12 cellular contexts compared by ENCODE assay signal in the genomic region with DNA sequence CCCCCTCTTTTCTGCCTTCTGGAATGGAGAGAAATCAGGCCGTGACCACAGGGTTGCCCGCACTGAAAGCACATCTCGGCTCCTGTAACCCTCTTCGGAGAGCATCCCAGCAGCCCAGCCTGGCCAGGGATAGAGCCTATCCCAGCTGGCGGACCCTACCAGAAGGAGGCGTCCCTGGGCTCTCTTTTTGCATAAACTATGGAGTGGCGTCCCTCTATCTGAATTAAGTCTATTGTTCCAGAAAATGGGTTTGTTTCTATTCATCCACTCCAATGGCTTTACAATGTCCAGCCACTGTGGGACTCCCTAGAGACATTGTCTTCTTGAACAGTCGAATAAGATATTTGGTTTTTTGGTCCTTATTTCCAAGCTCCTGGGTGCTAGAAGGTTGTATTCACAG. TPM values are rescaled to one million over a fixed set of nuclear protein-coding genes. Genes with fewer than 3 reads are reported as not detected.
DNase-seq lines count a peak whose midpoint lies in the region; ATAC-seq and TF ChIP-seq lines count a peak whose summit lies in the region.
"Had no signal": no experiment of that assay in that cellular context is flagged by ENCODE, and none has a peak within 500 bp of the region (broad histone marks: within the 10 kb centered on the region; RNA-seq: fewer than 3 reads in every experiment).

No MANE protein-coding gene starts in this region.

- no peaks in the 10 kb centered on the region for H3K36me3 Mint-ChIP-seq in CD8-positive, alpha-beta memory T cell

- ATAC-seq in HG03108 (IDR thresholded peaks at IDR 0.05; ENCODE audit: unreplicated experiment) (no peak), HG03378 (IDR thresholded peaks at IDR 0.05; ENCODE audit: unreplicated experiment) (no peak), HG02642 (IDR thresholded peaks at IDR 0.05; ENCODE audit: poor library complexity, unreplicated experiment) (no peak)
- ATAC-seq: GM12878 had no signal

- H3K27me3 ChIP-seq in CD8-positive, alpha-beta memory T cell (ENCODE audit: insufficient read depth, low read length, poor library complexity, severe bottlenecking): peaks cover 6% of the 10 kb centered on the region
- H3K27me3 ChIP-seq in MM.1S (replicated peaks; ENCODE audit: insufficient read depth, low read length): no peaks in the 10 kb centered on the region
- H3K27me3 ChIP-seq in neuron (ENCODE audit: insufficient read depth, low read length): no peaks in the 10 kb centered on the region

- H2AFZ ChIP-seq in MM.1S (ENCODE audit: low read length): no peak overlapping the region
- no peak overlapping the region for H2AFZ ChIP-seq in neuron (ENCODE audit: low read depth, low read length)

- peaks cover 39 to 59% of the 10 kb centered on the region in 2 donors for H3K27me3 Mint-ChIP-seq in CD8-positive, alpha-beta memory T cell

- peak overlapping the region; percentile 62; the same call in 1 of the 2 replicates for H3K4me2 ChIP-seq in MM.1S (ENCODE audit: low read depth, low read length)

- no peak overlapping the region for H3K27ac ChIP-seq in CD8-positive, alpha-beta memory T cell (ENCODE audit: low read depth, low read length)
- no peak overlapping the region for H3K27ac ChIP-seq in MM.1S (ENCODE audit: low read length)
- H3K27ac ChIP-seq: SK-N-MC had no signal

- peak overlapping the region; percentile 28; the same call in 1 of the 2 replicates for H3K9ac ChIP-seq in MM.1S (ENCODE audit: low read length)

- H3K9me3 ChIP-seq in CD8-positive, alpha-beta memory T cell (ENCODE audit: low read length): no peaks in the 10 kb centered on the region
- H3K9me3 ChIP-seq in MM.1S (replicated peaks; ENCODE audit: insufficient read depth, low read length): no peaks in the 10 kb centered on the region
- no peaks in the 10 kb centered on the region for H3K9me3 ChIP-seq in neuron (ENCODE audit: low read length)

- TF ChIP-seq CTCF in MM.1S (IDR thresholded peaks at IDR 0.05; ENCODE audit: low read length) (no peak), fibroblast of pulmonary artery (IDR thresholded peaks at IDR 0.05; ENCODE audit: low read length, missing control alignments) (peak; percentile 38)

- H3K79me2 ChIP-seq in MM.1S (ENCODE audit: low read length): no peaks in the 10 kb centered on the region

- H3K4me3 Mint-ChIP-seq in CD8-positive, alpha-beta memory T cell: peak overlapping the region in 5 of 7 donors; percentile 34 to 82 (median 76)
- H3K4me3 Mint-ChIP-seq: HFFc6 had no signal

- no peaks in the 10 kb centered on the region for H3K9me2 ChIP-seq in MM.1S (replicated peaks; ENCODE audit: insufficient read depth, low read length)

- peaks cover 0 to 3% (median 3%) of the 10 kb centered on the region in 3 donors for H3K4me1 Mint-ChIP-seq in CD8-positive, alpha-beta memory T cell

- H3K27ac Mint-ChIP-seq in CD8-positive, alpha-beta memory T cell: no peak overlapping the region
- H3K27ac Mint-ChIP-seq: activated naive CD8-positive, alpha-beta T cell treated with anti-CD3 and anti-CD28 coated beads, Interleukin-2, amount 50 U/mL, for 24 hours; HFFc6 had no signal

- H3K9me3 Mint-ChIP-seq in CD8-positive, alpha-beta memory T cell: no peaks in the 10 kb centered on the region
- H3K9me3 Mint-ChIP-seq: activated naive CD8-positive, alpha-beta T cell treated with anti-CD3 and anti-CD28 coated beads, Interleukin-2, amount 50 U/mL, for 24 hours; HFFc6 had no signal

- H3K36me3 ChIP-seq in CD8-positive, alpha-beta memory T cell (ENCODE audit: insufficient read depth, low read length): no peaks in the 10 kb centered on the region
- H3K36me3 ChIP-seq in MM.1S (replicated peaks; ENCODE audit: insufficient read depth, low read length) (no peaks in the 10 kb centered on the region), neuron (ENCODE audit: insufficient read depth, low read length) (no peaks in the 10 kb centered on the region)

- H3K4me1 ChIP-seq in CD8-positive, alpha-beta memory T cell (ENCODE audit: insufficient read depth, low read length): no peaks in the 10 kb centered on the region
- H3K4me1 ChIP-seq in MM.1S (ENCODE audit: low read length) (0 out of 2 replicates have a peak, but pooled peaks cover 3% of the 10 kb centered on the region), neuron (ENCODE audit: insufficient read depth, low read length) (peaks cover 2% of the 10 kb centered on the region)

- H3K4me3 ChIP-seq in CD8-positive, alpha-beta memory T cell (ENCODE audit: low read length): no peak overlapping the region
- H3K4me3 ChIP-seq in MM.1S (ENCODE audit: low read length) (peak overlapping the region; percentile 56; the same call in 1 of the 2 replicates), fibroblast of pulmonary artery (replicated peaks; ENCODE audit: low read depth, low read length) (peak overlapping the region; percentile 44), neuron (ENCODE audit: low read length) (peak overlapping the region; percentile 59)
- H3K4me3 ChIP-seq: GM12878 had no signal

- DNase-seq in CD8-positive, alpha-beta memory T cell: no peak
- DNase-seq in MM.1S (no peak), fibroblast of pulmonary artery (ENCODE audit: low read depth) (peak; percentile 28), NCI-H1436 treated with DMSO at 0.1 percent for 48 hours (lab: John Stamatoyannopoulos, UW) (no peak)
- DNase-seq: HFFc6 had no signal

- H3F3A ChIP-seq in MM.1S (ENCODE audit: insufficient read depth, low read length): no peaks in the 10 kb centered on the region

- CTCF ChIA-PET in CD8-positive, alpha-beta memory T cell (lab: Charles Lee): no interaction called here

- POLR2A ChIA-PET in CD8-positive, alpha-beta memory T cell (lab: Charles Lee): no interaction called here

- H4K20me1 ChIP-seq in MM.1S (ENCODE audit: insufficient read depth, low read length): no peaks in the 10 kb centered on the region

RNA-seq across cellular contexts. Expression of a gene that starts 0.7 kb away (rescaled TPM):
- 1 to 10 TPM in 1 of 2 experiments, under 1 TPM in 1; 0.51 to 1.1 TPM for total RNA-seq in CD8-positive, alpha-beta memory T cell
- 17.8 TPM for polyA plus RNA-seq in CD8-positive, alpha-beta memory T cell
